In the genomic region with DNA sequence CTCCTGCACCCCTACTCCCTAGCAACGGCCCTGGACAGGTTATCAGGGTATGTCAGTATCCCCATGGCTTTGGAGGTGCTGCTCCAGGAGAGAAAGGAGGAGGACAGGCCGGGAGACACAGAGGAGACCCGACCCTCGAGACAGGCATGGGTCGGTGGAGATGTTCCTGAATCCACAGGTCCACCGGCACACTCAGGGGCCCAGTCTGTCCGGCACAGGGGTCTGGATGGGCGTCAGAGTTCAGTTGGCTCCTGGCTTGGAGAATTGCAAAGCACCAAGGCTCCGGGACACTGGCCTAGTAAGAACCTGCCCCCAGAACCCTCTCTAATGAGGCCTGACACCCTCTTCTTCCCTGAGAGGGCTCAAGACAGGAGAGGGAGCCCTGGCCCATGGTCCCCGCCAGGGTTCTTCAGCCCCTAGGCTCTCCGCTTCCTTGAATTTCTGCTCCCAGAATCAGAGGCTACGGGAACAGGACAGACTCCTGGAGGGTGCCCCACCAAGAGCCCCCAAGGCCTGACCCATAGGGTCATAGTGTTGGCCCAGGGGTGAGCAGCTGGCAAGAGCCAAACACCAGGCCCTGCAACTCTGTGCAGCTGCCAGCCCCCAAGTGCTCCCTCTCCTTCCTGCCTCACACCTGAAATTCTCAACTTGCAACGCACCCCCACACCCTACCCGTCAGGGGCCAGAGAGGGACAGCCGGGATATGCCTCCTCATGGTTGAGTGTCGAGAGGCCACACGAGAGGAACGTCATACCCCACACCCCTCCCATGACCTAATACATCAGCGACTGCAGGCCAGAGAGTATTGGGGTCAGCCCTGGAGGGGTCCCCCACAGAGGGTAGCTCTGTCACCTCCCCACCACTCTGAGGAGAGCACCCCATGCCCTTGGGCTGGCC, we compare ENCODE assay signal across 1 cellular context.
TF ChIP-seq lines count a peak whose summit lies in the region.

No MANE protein-coding gene starts in this region.

TF ChIP-seq in K562, 482 proteins besides CTCF, POLR2A, EP300 and RAD21:
- TF ChIP-seq, protein P1, sequence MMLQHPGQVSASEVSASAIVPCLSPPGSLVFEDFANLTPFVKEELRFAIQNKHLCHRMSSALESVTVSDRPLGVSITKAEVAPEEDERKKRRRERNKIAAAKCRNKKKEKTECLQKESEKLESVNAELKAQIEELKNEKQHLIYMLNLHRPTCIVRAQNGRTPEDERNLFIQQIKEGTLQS (IDR thresholded peaks at IDR 0.05) = no peak
- TF ChIP-seq, protein P1 (CRISPR knock-in tag; conservative IDR thresholded peaks at IDR 0.05) = no peak
- no peak for TF ChIP-seq E2F3 (CRISPR knock-in tag; IDR thresholded peaks at IDR 0.05)
- TF ChIP-seq, protein P2, sequence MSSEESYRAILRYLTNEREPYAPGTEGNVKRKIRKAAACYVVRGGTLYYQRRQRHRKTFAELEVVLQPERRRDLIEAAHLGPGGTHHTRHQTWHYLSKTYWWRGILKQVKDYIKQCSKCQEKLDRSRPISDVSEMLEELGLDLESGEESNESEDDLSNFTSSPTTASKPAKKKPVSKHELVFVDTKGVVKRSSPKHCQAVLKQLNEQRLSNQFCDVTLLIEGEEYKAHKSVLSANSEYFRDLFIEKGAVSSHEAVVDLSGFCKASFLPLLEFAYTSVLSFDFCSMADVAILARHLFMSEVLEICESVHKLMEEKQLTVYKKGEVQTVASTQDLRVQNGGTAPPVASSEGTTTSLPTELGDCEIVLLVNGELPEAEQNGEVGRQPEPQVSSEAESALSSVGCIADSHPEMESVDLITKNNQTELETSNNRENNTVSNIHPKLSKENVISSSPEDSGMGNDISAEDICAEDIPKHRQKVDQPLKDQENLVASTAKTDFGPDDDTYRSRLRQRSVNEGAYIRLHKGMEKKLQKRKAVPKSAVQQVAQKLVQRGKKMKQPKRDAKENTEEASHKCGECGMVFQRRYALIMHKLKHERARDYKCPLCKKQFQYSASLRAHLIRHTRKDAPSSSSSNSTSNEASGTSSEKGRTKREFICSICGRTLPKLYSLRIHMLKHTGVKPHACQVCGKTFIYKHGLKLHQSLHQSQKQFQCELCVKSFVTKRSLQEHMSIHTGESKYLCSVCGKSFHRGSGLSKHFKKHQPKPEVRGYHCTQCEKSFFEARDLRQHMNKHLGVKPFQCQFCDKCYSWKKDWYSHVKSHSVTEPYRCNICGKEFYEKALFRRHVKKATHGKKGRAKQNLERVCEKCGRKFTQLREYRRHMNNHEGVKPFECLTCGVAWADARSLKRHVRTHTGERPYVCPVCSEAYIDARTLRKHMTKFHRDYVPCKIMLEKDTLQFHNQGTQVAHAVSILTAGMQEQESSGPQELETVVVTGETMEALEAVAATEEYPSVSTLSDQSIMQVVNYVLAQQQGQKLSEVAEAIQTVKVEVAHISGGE (CRISPR knock-in tag; IDR thresholded peaks at IDR 0.05) = no peak
- TF ChIP-seq ZNF347 (CRISPR knock-in tag; IDR thresholded peaks at IDR 0.05; ENCODE audit: low read depth) = no peak
- no peak for TF ChIP-seq FIP1L1 (IDR thresholded peaks at IDR 0.05; ENCODE audit: low read depth, low read length, poor library complexity, severe bottlenecking)
- TF ChIP-seq, protein P3, sequence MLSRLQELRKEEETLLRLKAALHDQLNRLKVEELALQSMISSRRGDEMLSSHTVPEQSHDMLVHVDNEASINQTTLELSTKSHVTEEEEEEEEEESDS (CRISPR knock-in tag; IDR thresholded peaks at IDR 0.05) = no peak
- no peak for TF ChIP-seq HOXB6 (CRISPR knock-in tag; IDR thresholded peaks at IDR 0.05; ENCODE audit: borderline replicate concordance)
- no peak for TF ChIP-seq TOE1 (IDR thresholded peaks at IDR 0.05; ENCODE audit: borderline replicate concordance)
- TF ChIP-seq TOE1 (CRISPR knock-in tag; IDR thresholded peaks at IDR 0.05; ENCODE audit: borderline replicate concordance, low read depth) = no peak
- no peak for TF ChIP-seq ZNF551 (CRISPR knock-in tag; IDR thresholded peaks at IDR 0.05)
- no peak for TF ChIP-seq NCOR1 (IDR thresholded peaks at IDR 0.05)
- no peak for TF ChIP-seq TCF7 (IDR thresholded peaks at IDR 0.05; ENCODE audit: borderline replicate concordance)
- TF ChIP-seq, protein P4, sequence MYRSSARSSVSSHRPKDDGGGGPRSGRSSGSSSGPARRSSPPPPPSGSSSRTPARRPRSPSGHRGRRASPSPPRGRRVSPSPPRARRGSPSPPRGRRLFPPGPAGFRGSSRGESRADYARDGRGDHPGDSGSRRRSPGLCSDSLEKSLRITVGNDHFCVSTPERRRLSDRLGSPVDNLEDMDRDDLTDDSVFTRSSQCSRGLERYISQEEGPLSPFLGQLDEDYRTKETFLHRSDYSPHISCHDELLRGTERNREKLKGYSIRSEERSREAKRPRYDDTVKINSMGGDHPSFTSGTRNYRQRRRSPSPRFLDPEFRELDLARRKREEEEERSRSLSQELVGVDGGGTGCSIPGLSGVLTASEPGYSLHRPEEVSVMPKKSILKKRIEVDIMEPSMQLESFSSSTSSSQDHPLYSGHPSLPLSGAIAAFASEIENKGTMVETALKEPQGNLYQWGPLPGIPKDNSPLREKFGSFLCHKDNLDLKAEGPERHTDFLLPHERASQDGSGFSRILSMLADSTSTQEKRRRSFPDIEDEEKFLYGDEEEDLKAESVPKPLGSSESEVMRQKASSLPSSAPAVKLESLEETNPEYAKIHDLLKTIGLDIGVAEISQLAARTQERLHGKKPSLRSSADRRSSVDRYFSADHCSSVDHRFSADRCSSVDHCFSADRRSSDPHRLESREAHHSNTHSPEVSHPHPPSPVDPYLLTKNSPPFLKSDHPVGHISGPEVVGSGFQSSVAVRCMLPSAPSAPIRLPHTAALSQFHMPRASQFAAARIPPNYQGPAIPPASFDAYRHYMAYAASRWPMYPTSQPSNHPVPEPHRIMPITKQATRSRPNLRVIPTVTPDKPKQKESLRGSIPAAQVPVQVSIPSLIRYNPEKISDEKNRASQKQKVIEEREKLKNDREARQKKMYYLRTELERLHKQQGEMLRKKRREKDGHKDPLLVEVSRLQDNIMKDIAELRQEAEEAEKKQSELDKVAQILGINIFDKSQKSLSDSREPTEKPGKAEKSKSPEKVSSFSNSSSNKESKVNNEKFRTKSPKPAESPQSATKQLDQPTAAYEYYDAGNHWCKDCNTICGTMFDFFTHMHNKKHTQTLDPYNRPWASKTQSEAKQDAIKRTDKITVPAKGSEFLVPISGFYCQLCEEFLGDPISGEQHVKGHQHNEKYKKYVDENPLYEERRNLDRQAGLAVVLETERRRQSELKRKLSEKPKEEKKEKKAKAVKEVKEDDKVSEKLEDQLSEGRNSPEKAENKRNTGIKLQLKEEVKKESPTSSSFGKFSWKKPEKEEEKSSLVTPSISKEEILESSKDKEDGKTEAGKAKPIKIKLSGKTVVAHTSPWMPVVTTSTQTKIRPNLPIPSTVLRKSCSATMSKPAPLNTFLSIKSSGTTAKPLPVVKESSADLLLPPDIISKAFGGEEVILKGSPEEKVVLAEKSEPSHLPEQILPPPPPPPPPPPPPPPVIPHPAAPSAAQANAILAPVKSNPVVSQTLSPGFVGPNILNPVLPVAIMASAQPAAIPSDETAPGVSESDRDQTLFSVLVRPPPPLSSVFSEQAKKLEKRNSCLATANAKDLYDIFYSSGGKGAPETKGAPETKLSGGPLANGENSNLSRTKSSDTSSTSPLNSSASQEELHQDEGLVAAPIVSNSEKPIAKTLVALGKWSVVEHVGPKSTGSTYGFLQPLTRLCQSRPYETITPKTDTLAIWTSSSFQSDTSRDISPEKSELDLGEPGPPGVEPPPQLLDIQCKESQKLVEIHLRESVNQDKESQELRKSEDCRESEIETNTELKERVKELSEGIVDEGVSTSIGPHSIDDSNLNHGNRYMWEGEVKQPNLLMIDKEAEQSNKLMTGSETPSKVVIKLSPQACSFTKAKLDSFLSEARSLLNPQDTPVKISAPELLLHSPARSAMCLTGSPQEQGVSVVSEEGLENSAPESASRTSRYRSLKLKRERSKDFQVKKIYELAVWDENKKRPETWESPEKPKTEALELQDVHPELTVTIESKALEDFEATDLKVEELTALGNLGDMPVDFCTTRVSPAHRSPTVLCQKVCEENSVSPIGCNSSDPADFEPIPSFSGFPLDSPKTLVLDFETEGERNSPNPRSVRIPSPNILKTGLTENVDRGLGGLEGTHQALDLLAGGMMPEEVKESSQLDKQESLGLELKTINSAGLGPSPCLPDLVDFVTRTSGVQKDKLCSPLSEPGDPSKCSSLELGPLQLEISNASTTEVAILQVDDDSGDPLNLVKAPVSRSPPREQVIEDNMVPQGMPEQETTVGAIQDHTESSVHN (IDR thresholded peaks at IDR 0.05; ENCODE audit: borderline replicate concordance in 1 of 2, low read depth in 1 of 2) = no peak
- TF ChIP-seq ZNF165 (CRISPR knock-in tag; IDR thresholded peaks at IDR 0.05; ENCODE audit: borderline replicate concordance) = no peak
- no peak for TF ChIP-seq HDAC1 (IDR thresholded peaks at IDR 0.05)
- no peak for TF ChIP-seq HEY1 (CRISPR knock-in tag; IDR thresholded peaks at IDR 0.05; ENCODE audit: borderline replicate concordance)
- TF ChIP-seq NCOA2 (IDR thresholded peaks at IDR 0.05; ENCODE audit: partially characterized antibody in 2 of 2) = no peak
- no peak for TF ChIP-seq JUND (IDR thresholded peaks at IDR 0.05; ENCODE audit: borderline replicate concordance, low read depth, low read length)
- no peak for TF ChIP-seq JUND (tag; IDR thresholded peaks at IDR 0.05; ENCODE audit: borderline replicate concordance, low read depth, low read length)
